In genomic region chr17:41965694-41966375, GRCh38 we compare ENCODE assay signal across 8 cellular contexts. TPM values are rescaled to one million over a fixed set of nuclear protein-coding genes. Genes with fewer than 3 reads are reported as not detected.
DNase-seq lines count a peak whose midpoint lies in the region; ATAC-seq and TF ChIP-seq lines count a peak whose summit lies in the region.

No MANE protein-coding gene starts in this region.

- H3K9me3 Mint-ChIP-seq in natural killer cell treated with Interleukin-12 subunit alpha and Interleukin-12 subunit beta and Interleukin-15 and Interleukin-18, amount 100 ng/mL, for 72 hours, result no peaks in the 10 kb centered on the region

- H3K4me1 ChIP-seq in esophagus muscularis mucosa, result peaks cover 23 to 60% (median 57%) of the 10 kb centered on the region in 4 donors

- no peaks in the 10 kb centered on the region for H3K27me3 ChIP-seq in esophagus muscularis mucosa

- no peaks in the 10 kb centered on the region for H3K36me3 Mint-ChIP-seq in natural killer cell treated with Interleukin-12 subunit alpha and Interleukin-12 subunit beta and Interleukin-15 and Interleukin-18, amount 100 ng/mL, for 72 hours

- TF ChIP-seq CTCF in esophagus muscularis mucosa (IDR thresholded peaks at IDR 0.05), result no peak

- H3K27ac ChIP-seq in esophagus muscularis mucosa (replicated peaks in 1 of 4), result peak overlapping the region; percentile 92 to 93 (median 92)

- peak; percentile 24 for ATAC-seq in HG02970 (IDR thresholded peaks at IDR 0.05; ENCODE audit: low FRiP score, unreplicated experiment)
- ATAC-seq in natural killer cell treated with Interleukin-12 subunit alpha and Interleukin-12 subunit beta and Interleukin-15 and Interleukin-18, amount 100 ng/mL, for 72 hours, result peak; percentile 39 to 45
- no peak for ATAC-seq in GM21526 (IDR thresholded peaks at IDR 0.05; ENCODE audit: low FRiP score, unreplicated experiment)

- no peak for TF ChIP-seq EP300 in esophagus muscularis mucosa (IDR thresholded peaks at IDR 0.05)

- no peaks in the 10 kb centered on the region for H3K27me3 Mint-ChIP-seq in natural killer cell treated with Interleukin-12 subunit alpha and Interleukin-12 subunit beta and Interleukin-15 and Interleukin-18, amount 100 ng/mL, for 72 hours

- peak overlapping the region; percentile 4 to 65 for H3K27ac Mint-ChIP-seq in natural killer cell treated with Interleukin-12 subunit alpha and Interleukin-12 subunit beta and Interleukin-15 and Interleukin-18, amount 100 ng/mL, for 72 hours

- peaks cover 12 to 27% (median 16%) of the 10 kb centered on the region in 4 donors for H3K36me3 ChIP-seq in esophagus muscularis mucosa

- H3K4me3 Mint-ChIP-seq in natural killer cell treated with Interleukin-12 subunit alpha and Interleukin-12 subunit beta and Interleukin-15 and Interleukin-18, amount 100 ng/mL, for 72 hours, result peak overlapping the region; percentile 77

- DNase-seq in D341Med (ENCODE audit: low spot score) (peak; percentile 76), NCI-H82 (lab: John Stamatoyannopoulos, UW) (peak; percentile 97), activated T-cell treated with anti-CD3 and anti-CD28 coated beads for 4 hours (peak; percentile 41), esophagus muscularis mucosa (ENCODE audit: extremely low spot score) (no peak), stromal cell of bone marrow (ENCODE audit: low read depth) (peak; percentile 18)
- no peak for DNase-seq in natural killer cell treated with Interleukin-12 subunit alpha and Interleukin-12 subunit beta and Interleukin-15 and Interleukin-18, amount 100 ng/mL, for 72 hours (ENCODE audit: low spot score)

- peak overlapping the region; percentile 91 to 99 (median 95) for H3K4me3 ChIP-seq in esophagus muscularis mucosa

- WGBS in esophagus muscularis mucosa, result 7% methylated on average over 16 of the region's 17 CpGs

- intact Hi-C loops in esophagus muscularis mucosa (cut with DNase I), result loop anchor here (2.0 to 5.0 kb wide), 2 partner anchors 53 to 151 kb away; no protein-coding TSS in a partner anchor

- peaks cover 19 to 24% of the 10 kb centered on the region in 2 donors for H3K4me1 Mint-ChIP-seq in natural killer cell treated with Interleukin-12 subunit alpha and Interleukin-12 subunit beta and Interleukin-15 and Interleukin-18, amount 100 ng/mL, for 72 hours (ENCODE audit: low read depth in 2 of 2)

- no peaks in the 10 kb centered on the region for H3K9me3 ChIP-seq in esophagus muscularis mucosa

- TF ChIP-seq POLR2A in esophagus muscularis mucosa (IDR thresholded peaks at IDR 0.05; ENCODE audit: low read depth), result no peak

RNA-seq across cellular contexts. Expression of gene CNP, which starts 0.8 kb away (rescaled TPM):
- total RNA-seq in esophagus muscularis mucosa, result 100 to 1,000 TPM in 1 of 4 donors, 10 to 100 TPM in 3; 68.9 to 101 (median 78.5) TPM
- total RNA-seq in natural killer cell treated with Interleukin-12 subunit alpha and Interleukin-12 subunit beta and Interleukin-15 and Interleukin-18, amount 100 ng/mL, for 72 hours, result 10 to 100 TPM; 55.6 to 81.9 TPM

RNA-seq across cellular contexts. Expression of gene ODAD4, which starts 35.4 kb away (rescaled TPM):
- 1 to 10 TPM in 2 of 4 donors, under 1 TPM in 2; 0.33 to 1.7 (median 1.1) TPM for total RNA-seq in esophagus muscularis mucosa
- 1 to 10 TPM in 1 of 2 donors, under 1 TPM in 1; 0.12 to 1.0 TPM for total RNA-seq in natural killer cell treated with Interleukin-12 subunit alpha and Interleukin-12 subunit beta and Interleukin-15 and Interleukin-18, amount 100 ng/mL, for 72 hours

RNA-seq across cellular contexts. Expression of gene ACLY, which starts 47.1 kb away (rescaled TPM):
- 10 to 100 TPM; 52.3 to 87.7 (median 71.3) TPM for total RNA-seq in esophagus muscularis mucosa
- total RNA-seq in natural killer cell treated with Interleukin-12 subunit alpha and Interleukin-12 subunit beta and Interleukin-15 and Interleukin-18, amount 100 ng/mL, for 72 hours, result 100 to 1,000 TPM; 200 to 243 TPM

RNA-seq across cellular contexts. Expression of gene DNAJC7, which starts 51.4 kb away (rescaled TPM):
- 10 to 100 TPM; 43.1 to 51.1 (median 44.4) TPM for total RNA-seq in esophagus muscularis mucosa
- 100 to 1,000 TPM; 119 to 137 TPM for total RNA-seq in natural killer cell treated with Interleukin-12 subunit alpha and Interleukin-12 subunit beta and Interleukin-15 and Interleukin-18, amount 100 ng/mL, for 72 hours

RNA-seq across cellular contexts. Expression of gene NKIRAS2, which starts 54.1 kb away (rescaled TPM):
- total RNA-seq in esophagus muscularis mucosa, result 10 to 100 TPM; 44.0 to 74.3 (median 59.0) TPM
- 10 to 100 TPM; 27.8 to 28.7 TPM for total RNA-seq in natural killer cell treated with Interleukin-12 subunit alpha and Interleukin-12 subunit beta and Interleukin-15 and Interleukin-18, amount 100 ng/mL, for 72 hours

Comparison
In these comparisons a context has a peak if more than half of its experiments do, and no peak if none do; other contexts are left out.
1. DNase-seq: peak in D341Med (single experiment), NCI-H82 (single experiment), activated T-cell treated with anti-CD3 and anti-CD28 coated beads for 4 hours (single experiment) and stromal cell of bone marrow (single experiment); none in esophagus muscularis mucosa (single experiment) and natural killer cell treated with Interleukin-12 subunit alpha and Interleukin-12 subunit beta and Interleukin-15 and Interleukin-18, amount 100 ng/mL, for 72 hours (single experiment).